1 cellular context compared by ENCODE assay signal in the genomic region with DNA sequence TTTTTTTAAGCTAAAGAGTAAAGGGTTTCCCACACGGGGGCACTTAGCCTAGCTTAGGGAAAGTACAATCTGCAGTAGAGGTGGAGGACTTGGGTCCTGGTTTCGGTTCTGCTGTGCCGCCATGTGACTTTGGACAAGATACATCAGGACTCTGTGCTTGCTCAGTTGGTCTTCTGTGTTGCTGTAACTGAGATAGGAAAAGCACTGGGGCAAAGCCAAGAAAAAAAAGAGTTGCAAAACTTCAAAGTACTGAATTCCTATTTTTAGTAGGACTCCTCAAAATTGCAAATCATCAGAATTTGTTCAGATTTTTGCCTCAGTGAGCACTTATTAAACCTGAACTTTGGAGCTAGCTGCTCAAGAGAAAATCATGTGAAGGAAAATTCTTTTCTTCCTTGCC.
TF ChIP-seq lines count a peak whose summit lies in the region.

No MANE protein-coding gene starts in this region.

TF ChIP-seq in liver, 16 proteins besides CTCF, POLR2A, EP300 and RAD21 (continued from another document):
- TF ChIP-seq NR2F2 (IDR thresholded peaks at IDR 0.05) = no peak
